Comparison of ENCODE assay signal across 18 cellular contexts in the genomic region with DNA sequence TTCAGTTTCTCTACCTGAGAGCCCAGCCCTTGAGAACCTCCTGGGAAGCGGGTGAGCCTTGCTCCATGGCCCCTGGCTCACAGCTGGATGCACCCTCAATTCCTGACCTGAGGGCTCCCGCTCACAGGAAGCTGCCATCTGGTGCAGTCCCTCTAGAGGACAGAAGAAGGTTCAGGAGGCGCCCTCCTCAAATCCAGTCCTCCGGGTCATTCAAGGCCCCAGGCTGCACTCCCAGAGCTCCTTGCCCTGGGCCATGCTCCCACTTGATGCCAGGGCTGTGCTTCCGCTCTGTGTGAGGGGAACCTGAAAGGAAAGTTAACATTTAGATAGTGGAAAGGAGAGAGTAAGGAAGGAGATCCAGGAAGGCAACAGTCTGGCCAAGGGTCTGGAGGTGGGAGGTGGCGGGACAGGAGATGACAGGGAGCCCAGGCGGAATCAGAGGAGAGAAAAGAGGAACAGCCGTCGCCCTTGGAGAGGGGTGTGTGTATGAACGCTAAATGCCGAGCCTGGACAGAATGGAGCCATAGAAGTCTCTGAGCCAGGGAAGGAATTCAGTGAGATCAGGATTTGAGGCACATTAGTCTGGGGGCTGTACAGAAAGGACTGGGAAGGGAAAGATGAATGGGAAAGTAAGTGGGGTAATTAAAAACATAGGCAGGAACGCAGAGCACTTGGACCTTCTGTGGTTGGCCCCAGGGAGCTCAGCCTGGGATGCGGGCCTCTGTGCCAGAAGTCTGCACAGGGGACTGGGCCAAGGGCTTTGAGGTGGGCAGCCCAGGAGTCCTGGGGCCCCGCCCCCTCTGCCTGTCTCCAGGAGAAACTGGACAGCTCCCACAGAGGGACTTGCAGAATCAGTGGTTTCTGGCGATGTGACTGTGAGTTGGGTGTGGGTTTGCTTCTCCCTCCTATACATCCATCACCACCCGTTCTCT. TPM values are rescaled to one million over a fixed set of nuclear protein-coding genes. Genes with fewer than 3 reads are reported as not detected.
DNase-seq lines count a peak whose midpoint lies in the region; ATAC-seq and TF ChIP-seq lines count a peak whose summit lies in the region.
"Had no signal": no experiment of that assay in that cellular context is flagged by ENCODE, and none has a peak within 500 bp of the region (broad histone marks: within the 10 kb centered on the region; RNA-seq: fewer than 3 reads in every experiment).

No MANE protein-coding gene starts in this region.

- H3K27ac ChIP-seq in neural progenitor cell = no peak overlapping the region
- H3K27ac ChIP-seq: 22Rv1, upper lobe of left lung, VCaP had no signal

- H3K4me1 Mint-ChIP-seq in neural progenitor cell = peaks cover 5% of the 10 kb centered on the region
- H3K4me1 Mint-ChIP-seq: CD4-positive, CD25-positive, alpha-beta regulatory T cell had no signal

- H4K20me1 ChIP-seq in neural progenitor cell (ENCODE audit: low read depth) = no peaks in the 10 kb centered on the region

- H3K27me3 Mint-ChIP-seq in neural progenitor cell (ENCODE audit: insufficient read depth, low read depth) = peaks cover 8% of the 10 kb centered on the region
- H3K27me3 Mint-ChIP-seq: CD4-positive, CD25-positive, alpha-beta regulatory T cell had no signal

- no peaks in the 10 kb centered on the region for H3F3A ChIP-seq in neural progenitor cell (ENCODE audit: low read depth)

- no peaks in the 10 kb centered on the region for H3K36me3 Mint-ChIP-seq in neural progenitor cell

- H3K9me3 ChIP-seq in neural progenitor cell (ENCODE audit: low read depth) = no peaks in the 10 kb centered on the region
- H3K9me3 ChIP-seq: upper lobe of left lung had no signal

- no peaks in the 10 kb centered on the region for H3K36me3 ChIP-seq in neural progenitor cell
- H3K36me3 ChIP-seq: upper lobe of left lung had no signal

- no peak overlapping the region for H3K4me3 Mint-ChIP-seq in neural progenitor cell
- H3K4me3 Mint-ChIP-seq: CD4-positive, CD25-positive, alpha-beta regulatory T cell had no signal

- no peaks in the 10 kb centered on the region for H3K4me1 ChIP-seq in neural progenitor cell
- H3K4me1 ChIP-seq: upper lobe of left lung had no signal

- no peak for TF ChIP-seq CTCF in choroid plexus epithelial cell (conservative IDR thresholded peaks at IDR 0.05; ENCODE audit: low read depth, low read length)
- TF ChIP-seq CTCF in neural progenitor cell (IDR thresholded peaks at IDR 0.05) = no peak
- TF ChIP-seq CTCF in omental fat pad (IDR thresholded peaks at IDR 0.05) = no peak

- H3K4me3 ChIP-seq in choroid plexus epithelial cell (ENCODE audit: low read depth, low read length) (no peak overlapping the region), neural progenitor cell (no peak overlapping the region)
- H3K4me3 ChIP-seq: upper lobe of left lung had no signal

- DNase-seq in DMS 273 (lab: John Stamatoyannopoulos, UW; ENCODE audit: unreplicated experiment) (peak; percentile 60), DMS 273 treated with DMSO at 0.1 percent for 48 hours (lab: John Stamatoyannopoulos, UW) (no peak), NCI-H446 treated with DMSO at 0.1 percent for 48 hours (lab: John Stamatoyannopoulos, UW) (peak; percentile 41), choroid plexus epithelial cell (ENCODE audit: low read depth) (peak; percentile 24), neural progenitor cell (ENCODE audit: low spot score) (peak; percentile 17), omental fat pad (ENCODE audit: low spot score) (no peak)
- DNase-seq: caudate nucleus; CD4-positive, CD25-positive, alpha-beta regulatory T cell had no signal

- no peak overlapping the region for H2AFZ ChIP-seq in neural progenitor cell (replicated peaks)

- H3K27ac Mint-ChIP-seq in neural progenitor cell = no peak overlapping the region
- H3K27ac Mint-ChIP-seq: CD4-positive, CD25-positive, alpha-beta regulatory T cell had no signal

- no peaks in the 10 kb centered on the region for H3K27me3 ChIP-seq in neural progenitor cell
- H3K27me3 ChIP-seq: upper lobe of left lung had no signal

- no peaks in the 10 kb centered on the region for H3K79me2 ChIP-seq in neural progenitor cell (ENCODE audit: low read depth)

- H3K4me2 ChIP-seq in neural progenitor cell = no peak overlapping the region

- H3K9me3 Mint-ChIP-seq in neural progenitor cell = no peaks in the 10 kb centered on the region
- H3K9me3 Mint-ChIP-seq: CD4-positive, CD25-positive, alpha-beta regulatory T cell had no signal

- ATAC-seq in GM19397 (IDR thresholded peaks at IDR 0.05; ENCODE audit: unreplicated experiment) (no peak), omental fat pad (ENCODE audit: low FRiP score) (no peak), GM18858 (IDR thresholded peaks at IDR 0.05; ENCODE audit: unreplicated experiment) (no peak)

- no peak overlapping the region for H3K9ac ChIP-seq in neural progenitor cell

RNA-seq across cellular contexts. Expression of a gene that starts 26.1 kb away (rescaled TPM):
- total RNA-seq in neural progenitor cell (ENCODE audit: low replicate concordance) (not detected in 2 replicates), omental fat pad (not detected)
- total RNA-seq: activated CD8-positive, alpha-beta memory T cell treated with anti-CD3 and anti-CD28 coated beads for 36 hours; CD4-positive, CD25-positive, alpha-beta regulatory T cell; endothelial cell of umbilical vein; HT1080; myocyte; renal cortical epithelial cell; upper lobe of left lung had no signal

RNA-seq across cellular contexts. Expression of a gene that starts 26.8 kb away (rescaled TPM):
- 5.3 and 28.1 TPM in 2 replicates for total RNA-seq in neural progenitor cell (ENCODE audit: low replicate concordance)
- 10 to 100 TPM in 1 of 4 donors, 1 to 10 TPM in 3; 6.2 to 12.9 (median 8.6) TPM for total RNA-seq in omental fat pad

Comparison
In these comparisons a context has a peak if more than half of its experiments do, and no peak if none do; other contexts are left out.
1. DNase-seq: peak in DMS 273 (single experiment), NCI-H446 treated with DMSO at 0.1 percent for 48 hours (single experiment), choroid plexus epithelial cell (single experiment) and neural progenitor cell (single experiment); none in DMS 273 treated with DMSO at 0.1 percent for 48 hours (single experiment) and omental fat pad (single experiment).